In the genomic region with DNA sequence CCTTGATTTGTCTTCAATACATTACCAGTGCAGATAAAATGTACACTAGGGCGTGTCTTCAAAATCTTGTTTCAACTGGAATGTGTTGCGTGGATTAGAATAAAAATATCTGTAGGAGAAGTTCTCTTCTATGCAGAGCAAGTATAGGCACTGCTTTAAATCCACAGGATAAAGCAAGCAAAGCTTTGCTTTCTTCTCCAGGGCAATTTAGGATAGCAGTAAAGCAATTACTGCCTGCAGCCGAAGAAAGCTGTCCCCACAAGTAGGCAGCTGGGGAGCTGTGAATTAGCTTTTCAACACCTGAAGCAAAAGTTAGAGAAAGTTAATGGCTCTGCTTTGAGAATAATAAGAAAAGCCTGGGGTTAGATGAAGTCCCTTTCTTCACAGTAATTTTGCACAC, we compare ENCODE assay signal across 21 cellular contexts.
DNase-seq lines count a peak whose midpoint lies in the region; ATAC-seq and TF ChIP-seq lines count a peak whose summit lies in the region.
"Had no signal": no experiment of that assay in that cellular context is flagged by ENCODE, and none has a peak within 500 bp of the region (broad histone marks: within the 10 kb centered on the region; RNA-seq: fewer than 3 reads in every experiment).

No MANE protein-coding gene starts in this region.

- no peaks in the 10 kb centered on the region for H3K9me3 ChIP-seq in endodermal cell (ENCODE audit: control insufficient read depth, low read length)
- no peaks in the 10 kb centered on the region for H3K9me3 ChIP-seq in neural progenitor cell (ENCODE audit: low read depth)
- no peaks in the 10 kb centered on the region for H3K9me3 ChIP-seq in hepatocyte (ENCODE audit: low read depth)
- H3K9me3 ChIP-seq: Caco-2 had no signal

- peak overlapping the region; percentile 61 for H3K4me3 ChIP-seq in endodermal cell (ENCODE audit: low read length)
- H3K4me3 ChIP-seq in neural progenitor cell = no peak overlapping the region
- H3K4me3 ChIP-seq in hepatocyte = no peak overlapping the region

- H3K4me3 Mint-ChIP-seq in endodermal cell = no peak overlapping the region
- H3K4me3 Mint-ChIP-seq in neural progenitor cell = no peak overlapping the region
- H3K4me3 Mint-ChIP-seq: B cell; CD4-positive, CD25-positive, alpha-beta regulatory T cell; HFFc6; IgD-negative memory B cell had no signal

- peak; percentile 14 for DNase-seq in NCI-H1436 (lab: John Stamatoyannopoulos, UW)
- DNase-seq in NCI-H1436 treated with DMSO at 0.1 percent for 48 hours (lab: John Stamatoyannopoulos, UW) = no peak
- DNase-seq in NCI-H82 (lab: John Stamatoyannopoulos, UW) = peak; percentile 74
- no peak for DNase-seq in endodermal cell
- peak; percentile 41 for DNase-seq in neural progenitor cell (ENCODE audit: low spot score)
- no peak for DNase-seq in cerebellar cortex (ENCODE audit: low spot score)
- no peak for DNase-seq in hepatocyte (ENCODE audit: low spot score)
- DNase-seq: Caco-2; CD4-positive, CD25-positive, alpha-beta regulatory T cell; DMS153; Kasumi-1; NCI-H1105 treated with DMSO at 0.1 percent for 48 hours; NCI-H2029; NCI-H524 treated with DMSO at 0.1 percent for 48 hours had no signal

- H3K4me2 ChIP-seq in neural progenitor cell (peak overlapping the region; percentile 32), hepatocyte (no peak overlapping the region)

- WGBS in endodermal cell (ENCODE audit: insufficient coverage in 1 of 2, insufficient read length in 1 of 2), 2 experiments = 48 to 70% methylated on average over 3 of the region's 3 CpGs
- WGBS in hepatocyte (ENCODE audit: low lambda C conversion rate, missing lambda C conversion rate) = 59% methylated on average over 3 of the region's 3 CpGs

- H3K9me2 ChIP-seq in hepatocyte (replicated peaks; ENCODE audit: insufficient read depth) = no peaks in the 10 kb centered on the region

- no peak for ATAC-seq in HG03521 (IDR thresholded peaks at IDR 0.05; ENCODE audit: unreplicated experiment)
- ATAC-seq: Panc1, Right ventricle myocardium inferior had no signal

- H3K27ac Mint-ChIP-seq in endodermal cell = no peak overlapping the region
- H3K27ac Mint-ChIP-seq in neural progenitor cell = no peak overlapping the region
- H3K27ac Mint-ChIP-seq: B cell; CD4-positive, CD25-positive, alpha-beta regulatory T cell; IgD-negative memory B cell had no signal

- H3K4me1 Mint-ChIP-seq in endodermal cell (peaks cover 51% of the 10 kb centered on the region), neural progenitor cell (peaks cover 33% of the 10 kb centered on the region)
- H3K4me1 Mint-ChIP-seq: B cell; CD4-positive, CD25-positive, alpha-beta regulatory T cell; IgD-negative memory B cell had no signal

- H3K36me3 Mint-ChIP-seq in endodermal cell (ENCODE audit: low read depth) (no peaks in the 10 kb centered on the region), neural progenitor cell (no peaks in the 10 kb centered on the region)
- H3K36me3 Mint-ChIP-seq: CD4-positive, CD25-positive, alpha-beta regulatory T cell; IgD-negative memory B cell had no signal

- peak overlapping the region; percentile 39 for H3K9ac ChIP-seq in endodermal cell (ENCODE audit: extremely low read depth, low read length, poor library complexity, severe bottlenecking)
- H3K9ac ChIP-seq in neural progenitor cell = no peak overlapping the region

- H3F3A ChIP-seq in neural progenitor cell (ENCODE audit: low read depth) = peaks cover 10% of the 10 kb centered on the region

- H3K79me2 ChIP-seq in neural progenitor cell (ENCODE audit: low read depth) = no peaks in the 10 kb centered on the region
- no peaks in the 10 kb centered on the region for H3K79me2 ChIP-seq in hepatocyte

- H3K27me3 ChIP-seq in endodermal cell (ENCODE audit: control insufficient read depth, insufficient read depth, low read length, poor library complexity, severe bottlenecking) (no peaks in the 10 kb centered on the region), neural progenitor cell (no peaks in the 10 kb centered on the region), hepatocyte (no peaks in the 10 kb centered on the region)

- H4K20me1 ChIP-seq in neural progenitor cell (ENCODE audit: low read depth) = no peaks in the 10 kb centered on the region
- no peaks in the 10 kb centered on the region for H4K20me1 ChIP-seq in hepatocyte (ENCODE audit: insufficient read depth, poor library complexity, severe bottlenecking)

- H3K4me1 ChIP-seq in endodermal cell (ENCODE audit: control insufficient read depth, insufficient read depth, low read length) (peaks cover 21% of the 10 kb centered on the region), neural progenitor cell (peaks cover 31% of the 10 kb centered on the region), hepatocyte (ENCODE audit: insufficient read depth) (no peaks in the 10 kb centered on the region)
- H3K4me1 ChIP-seq: Caco-2 had no signal

- H3K9me3 Mint-ChIP-seq in endodermal cell (no peaks in the 10 kb centered on the region), neural progenitor cell (peaks cover 2% of the 10 kb centered on the region)
- H3K9me3 Mint-ChIP-seq: CD4-positive, CD25-positive, alpha-beta regulatory T cell; HFFc6 had no signal

- no peak for TF ChIP-seq CTCF in endodermal cell (conservative IDR thresholded peaks at IDR 0.05)
- TF ChIP-seq CTCF in neural progenitor cell (IDR thresholded peaks at IDR 0.05) = no peak
- no peak for TF ChIP-seq CTCF in hepatocyte (IDR thresholded peaks at IDR 0.05; ENCODE audit: poor library complexity)

- H3K27ac ChIP-seq in endodermal cell (ENCODE audit: low read depth, low read length) = peak overlapping the region; percentile 8
- H3K27ac ChIP-seq in neural progenitor cell = peak overlapping the region; percentile 27
- H3K27ac ChIP-seq in hepatocyte = no peak overlapping the region
- H3K27ac ChIP-seq: 22Rv1 had no signal

- H3K36me3 ChIP-seq in endodermal cell (ENCODE audit: control insufficient read depth, insufficient read depth, low read length) (peaks cover 4% of the 10 kb centered on the region), neural progenitor cell (no peaks in the 10 kb centered on the region), hepatocyte (replicated peaks; ENCODE audit: insufficient read depth, low read depth) (no peaks in the 10 kb centered on the region)

- H2AFZ ChIP-seq in neural progenitor cell (replicated peaks) = no peak overlapping the region
- no peak overlapping the region for H2AFZ ChIP-seq in hepatocyte

- H3K27me3 Mint-ChIP-seq in endodermal cell (ENCODE audit: insufficient read depth) (no peaks in the 10 kb centered on the region), neural progenitor cell (ENCODE audit: insufficient read depth, low read depth) (peaks cover 7% of the 10 kb centered on the region)
- H3K27me3 Mint-ChIP-seq: B cell; CD4-positive, CD25-positive, alpha-beta regulatory T cell; IgD-negative memory B cell had no signal

Comparison
In these comparisons a context has a peak if more than half of its experiments do, and no peak if none do; other contexts are left out.
1. DNase-seq: peak in NCI-H1436 (single experiment), NCI-H82 (single experiment) and neural progenitor cell (single experiment); none in NCI-H1436 treated with DMSO at 0.1 percent for 48 hours (single experiment), endodermal cell (single experiment), cerebellar cortex (single experiment) and hepatocyte (single experiment).